In genomic region chr10:53476650-53477312, GRCh38 we compare ENCODE assay signal across 18 cellular contexts.
DNase-seq lines count a peak whose midpoint lies in the region; ATAC-seq, FAIRE-seq and TF ChIP-seq lines count a peak whose summit lies in the region.
"Had no signal": no experiment of that assay in that cellular context is flagged by ENCODE, and none has a peak within 500 bp of the region (broad histone marks: within the 10 kb centered on the region; RNA-seq: fewer than 3 reads in every experiment).

No MANE protein-coding gene starts in this region.

- no peak for TF ChIP-seq CTCF in H1 (IDR thresholded peaks at IDR 0.05; ENCODE audit: control extremely low read depth in 1 of 3, insufficient read depth in 1 of 3, low read depth in 1 of 3, low read length in 3 of 3)
- no peak for TF ChIP-seq CTCF in dorsolateral prefrontal cortex (IDR thresholded peaks at IDR 0.05 in 54 of 56, conservative IDR thresholded peaks at IDR 0.05 in 2 of 56; ENCODE audit: low read depth in 1 of 56, partially characterized antibody in 56 of 56)

- peak; percentile 42 for FAIRE-seq in H1 (lab: Jason Lieb, UNC)
- FAIRE-seq: A549, D721Med, GM12892 had no signal

- H3K27ac ChIP-seq in HUES48 (ENCODE audit: low read depth, low read length) (peak overlapping the region; percentile 93), H1 (ENCODE audit: low read depth, low read length) (peak overlapping the region; percentile 89), iPS-18a (ENCODE audit: low read length) (peak overlapping the region; percentile 98), neuronal stem cell (replicated peaks; ENCODE audit: low read length) (no peak overlapping the region), dorsolateral prefrontal cortex (no peak overlapping the region)
- H3K27ac ChIP-seq: A549 had no signal

- 15% methylated on average over 3 of the region's 3 CpGs; no CpG with 5 or more reads in 1 of the 2 experiments for WGBS in H1 (ENCODE audit: extremely low coverage in 1 of 2, insufficient coverage in 1 of 2, insufficient read length in 1 of 2, insufficient replicate concordance in 2 of 2, low coverage in 1 of 2, low lambda C conversion rate in 2 of 2, missing lambda C conversion rate in 1 of 2), 2 experiments
- WGBS in neuronal stem cell (ENCODE audit: extremely low coverage in 2 of 2, insufficient read length in 2 of 2, insufficient replicate concordance in 1 of 2), 2 donors: no CpG with 5 or more reads among the region's 3 CpGs

- no peaks in the 10 kb centered on the region for H4K20me1 ChIP-seq in H1 (replicated peaks in 1 of 2; ENCODE audit: control insufficient read depth in 1 of 2, insufficient read depth in 2 of 2, low read length in 2 of 2)

- peak overlapping the region; percentile 99 for H4K91ac ChIP-seq in H1 (replicated peaks; ENCODE audit: insufficient read length, low read length)
- H4K91ac ChIP-seq in neuronal stem cell (ENCODE audit: low read depth, low read length, poor library complexity): no peak overlapping the region

- H2AFZ ChIP-seq in H1 (ENCODE audit: low read length): no peak overlapping the region
- peak overlapping the region; percentile 42 for H2AFZ ChIP-seq in neuronal stem cell (ENCODE audit: low read length)

- peak overlapping the region; percentile 84 for H3K18ac ChIP-seq in H1 (ENCODE audit: extremely low read depth, low read length)
- H3K18ac ChIP-seq in neuronal stem cell (ENCODE audit: low read length): no peak overlapping the region

- H2BK5ac ChIP-seq in H1 (ENCODE audit: low read depth, low read length): peak overlapping the region; percentile 98
- H2BK5ac ChIP-seq in neuronal stem cell (ENCODE audit: low read length): no peak overlapping the region

- peak overlapping the region; percentile 98 for H4K5ac ChIP-seq in H1 (ENCODE audit: insufficient read length, low read depth, low read length)

- H3K14ac ChIP-seq in H1 (ENCODE audit: insufficient read length): no peak overlapping the region
- H3K14ac ChIP-seq in neuronal stem cell (ENCODE audit: low read length): no peak overlapping the region

- H3K4me1 ChIP-seq in HUES48 (ENCODE audit: control insufficient read depth, insufficient read depth, low read length): peaks cover 51% of the 10 kb centered on the region
- H3K4me1 ChIP-seq in H1 (replicated peaks in 1 of 4; ENCODE audit: control insufficient read depth in 3 of 4, insufficient read depth in 4 of 4, low read length in 3 of 4): peaks cover 3 to 23% (median 8%) of the 10 kb centered on the region in 4 experiments; a peak in 5 of 7 replicates
- H3K4me1 ChIP-seq in iPS-18a (ENCODE audit: control insufficient read depth, low read depth, low read length): peaks cover 52% of the 10 kb centered on the region
- peaks cover 4 to 15% of the 10 kb centered on the region in 2 donors for H3K4me1 ChIP-seq in neuronal stem cell (ENCODE audit: control insufficient read depth in 2 of 2, insufficient read depth in 1 of 2, low read depth in 1 of 2, low read length in 2 of 2)
- H3K4me1 ChIP-seq: A549 had no signal

- H3K23me2 ChIP-seq in H1 (ENCODE audit: low read depth, low read length): no peaks in the 10 kb centered on the region

- H2BK20ac ChIP-seq in H1 (ENCODE audit: low read length): peak overlapping the region; percentile 97

- DNase-seq in H1 (ENCODE audit: low read depth in 1 of 2, low spot score in 2 of 2): no peak
- DNase-seq in neuronal stem cell (ENCODE audit: low spot score): no peak
- no peak for DNase-seq in dorsolateral prefrontal cortex
- no peak for DNase-seq in HuH-7.5 (ENCODE audit: low spot score)
- DNase-seq: CD8-positive, alpha-beta T cell; COR-L47; DMS153; DMS79 treated with DMSO at 0.1 percent for 48 hours; EL; GDM1; KG1 had no signal

- CTCF ChIA-PET in H1 (lab: Charles Lee; ENCODE audit: partially characterized antibody): interaction anchor here (0.8 to 1.2 kb wide), 2 partner anchors 593 to 659 kb away, joined by 3 read pairs; no protein-coding TSS in a partner anchor

- peak overlapping the region; percentile 100 for H2BK120ac ChIP-seq in H1 (replicated peaks; ENCODE audit: low read depth, low read length)
- H2BK120ac ChIP-seq in neuronal stem cell (ENCODE audit: low read depth, low read length): no peak overlapping the region

- POLR2A ChIA-PET in H1 (lab: Charles Lee; ENCODE audit: partially characterized antibody): interaction anchor here (0.8 to 5.5 kb wide), 9 partner anchors 10 to 168 kb away, joined by 3 to 30 read pairs (median 3); no protein-coding TSS in a partner anchor

- H3K4me2 ChIP-seq in H1 (ENCODE audit: insufficient read depth in 1 of 2, low read depth in 2 of 2, low read length in 2 of 2): peak overlapping the region; percentile 3 to 32; a peak in 2 of 4 replicates
- no peak overlapping the region for H3K4me2 ChIP-seq in neuronal stem cell (ENCODE audit: insufficient read depth, low read length, poor library complexity, severe bottlenecking)
- H3K4me2 ChIP-seq: A549 had no signal

- TF ChIP-seq POLR2A in H1 (IDR thresholded peaks at IDR 0.05; ENCODE audit: control extremely low read depth in 1 of 2, low read depth in 2 of 2, low read length in 2 of 2): no peak

- no peak overlapping the region for H2BK15ac ChIP-seq in H1 (ENCODE audit: low read length)
- H2BK15ac ChIP-seq in neuronal stem cell (ENCODE audit: low read length): no peak overlapping the region

- peak overlapping the region; percentile 95 for H3K4ac ChIP-seq in H1 (replicated peaks; ENCODE audit: insufficient read length, low read depth, low read length)
- H3K4ac ChIP-seq in neuronal stem cell (ENCODE audit: low read length): no peak overlapping the region

- no peak overlapping the region for H4K8ac ChIP-seq in H1 (ENCODE audit: extremely low read depth, insufficient read depth, low read length)
- H4K8ac ChIP-seq in neuronal stem cell (ENCODE audit: low read depth, low read length): no peak overlapping the region

- H3K23ac ChIP-seq in H1 (ENCODE audit: insufficient read length): no peak overlapping the region
- H3K23ac ChIP-seq in neuronal stem cell (ENCODE audit: low read depth, low read length, poor library complexity): no peak overlapping the region

- H3K9me3 ChIP-seq in HUES48 (ENCODE audit: control insufficient read depth, insufficient read depth, low read length) (no peaks in the 10 kb centered on the region), H1 (ENCODE audit: insufficient read depth in 2 of 2, low read depth in 1 of 2, low read length in 1 of 2) (0 out of 4 replicates have a peak, but pooled peaks cover 0 to under 1% of the 10 kb centered on the region in 2 experiments), iPS-18a (ENCODE audit: control insufficient read depth, low read depth, low read length) (no peaks in the 10 kb centered on the region), neuronal stem cell (replicated peaks in 1 of 2; ENCODE audit: control insufficient read depth in 2 of 2, insufficient read depth in 1 of 2, low read depth in 1 of 2, low read length in 2 of 2) (no peaks in the 10 kb centered on the region)
- H3K9me3 ChIP-seq: A549 had no signal

- no peak for TF ChIP-seq RAD21 in H1 (IDR thresholded peaks at IDR 0.05 in 1 of 2, conservative IDR thresholded peaks at IDR 0.05 in 1 of 2; ENCODE audit: low read depth in 2 of 2, low read length in 2 of 2)

- H2AK5ac ChIP-seq in H1 (ENCODE audit: low read depth, low read length): no peak overlapping the region
- no peak overlapping the region for H2AK5ac ChIP-seq in neuronal stem cell (ENCODE audit: low read depth, low read length)

- no peak for TF ChIP-seq EP300 in H1 (IDR thresholded peaks at IDR 0.05; ENCODE audit: borderline replicate concordance in 1 of 2, low read depth in 2 of 2, low read length in 2 of 2)

- ATAC-seq in GM19467 (IDR thresholded peaks at IDR 0.05; ENCODE audit: unreplicated experiment) (no peak), HG03196 (IDR thresholded peaks at IDR 0.05; ENCODE audit: unreplicated experiment) (no peak)
- ATAC-seq: A549; CD8-positive, alpha-beta T cell had no signal

- intact Hi-C loops in dorsolateral prefrontal cortex (cut with DNase I): no loop called here

- H3K9ac ChIP-seq in HUES48 (ENCODE audit: low read depth, low read length) (peak overlapping the region; percentile 64), H1 (replicated peaks in 1 of 4; ENCODE audit: extremely low read depth in 1 of 4, low read depth in 3 of 4, low read length in 3 of 4) (peak overlapping the region in 1 of 4 experiments; percentile 27; a peak in 2 of 7 replicates), iPS-18a (ENCODE audit: low read length) (peak overlapping the region; percentile 64), neuronal stem cell (ENCODE audit: low read depth, low read length, poor library complexity) (no peak overlapping the region)

- H3K27me3 ChIP-seq in HUES48 (ENCODE audit: control insufficient read depth, insufficient read depth, low read length) (no peaks in the 10 kb centered on the region), H1 (replicated peaks in 1 of 4; ENCODE audit: control insufficient read depth in 3 of 4, extremely low read depth in 1 of 4, insufficient read depth in 3 of 4, low read length in 3 of 4) (no peaks in the 10 kb centered on the region), iPS-18a (ENCODE audit: control insufficient read depth, insufficient read depth, low read length) (no peaks in the 10 kb centered on the region), neuronal stem cell (ENCODE audit: control insufficient read depth in 3 of 3, insufficient read depth in 3 of 3, low read depth in 1 of 3, low read length in 3 of 3) (no peaks in the 10 kb centered on the region), dorsolateral prefrontal cortex (peaks cover 0 to 6% (median 0%) of the 10 kb centered on the region in 45 donors)

- H3K79me1 ChIP-seq in H1 (ENCODE audit: low read depth, low read length): no peaks in the 10 kb centered on the region
- H3K79me1 ChIP-seq in neuronal stem cell (ENCODE audit: low read depth, low read length): no peaks in the 10 kb centered on the region

- no peaks in the 10 kb centered on the region for H3K36me3 ChIP-seq in HUES48 (ENCODE audit: control insufficient read depth, insufficient read depth, low read length)
- no peaks in the 10 kb centered on the region; a peak in 1 of 8 replicates for H3K36me3 ChIP-seq in H1 (ENCODE audit: control insufficient read depth in 2 of 4, insufficient read depth in 4 of 4, low read length in 3 of 4)
- no peaks in the 10 kb centered on the region for H3K36me3 ChIP-seq in iPS-18a (ENCODE audit: control insufficient read depth, low read depth, low read length)
- no peaks in the 10 kb centered on the region for H3K36me3 ChIP-seq in neuronal stem cell (replicated peaks in 1 of 2; ENCODE audit: control insufficient read depth in 2 of 2, insufficient read depth in 2 of 2, low read length in 2 of 2)

- H3K79me2 ChIP-seq in H1 (ENCODE audit: control insufficient read depth in 1 of 2, insufficient read depth in 2 of 2, low read length in 2 of 2): no peaks in the 10 kb centered on the region

- H3K4me3 ChIP-seq in HUES48 (ENCODE audit: low read depth, low read length): no peak overlapping the region
- peak overlapping the region in 1 of 4 experiments; percentile 1; a peak in 2 of 8 replicates for H3K4me3 ChIP-seq in H1 (ENCODE audit: extremely low read depth in 1 of 4, insufficient read depth in 2 of 4, low read depth in 3 of 4, low read length in 4 of 4)
- H3K4me3 ChIP-seq in iPS-18a (ENCODE audit: low read length): no peak overlapping the region
- no peak overlapping the region for H3K4me3 ChIP-seq in neuronal stem cell (ENCODE audit: low read length in 2 of 2)
- H3K4me3 ChIP-seq in dorsolateral prefrontal cortex: no peak overlapping the region
- H3K4me3 ChIP-seq: A549 had no signal

- H3K56ac ChIP-seq in H1 (replicated peaks; ENCODE audit: insufficient read length, low read depth, low read length): peak overlapping the region; percentile 65

- H2BK12ac ChIP-seq in H1 (ENCODE audit: low read depth, low read length): peak overlapping the region; percentile 89; the same call in 1 of the 2 replicates
- no peak overlapping the region for H2BK12ac ChIP-seq in neuronal stem cell (ENCODE audit: low read length)

Comparison
In these comparisons a context has a peak if more than half of its experiments do, and no peak if none do; other contexts are left out.
1. H3K27ac ChIP-seq: peak in HUES48 (single experiment), H1 (single experiment) and iPS-18a (single experiment); none in neuronal stem cell (single experiment) and dorsolateral prefrontal cortex (0 of 59).